Comparison of ENCODE assay signal across 18 cellular contexts in the genomic region with DNA sequence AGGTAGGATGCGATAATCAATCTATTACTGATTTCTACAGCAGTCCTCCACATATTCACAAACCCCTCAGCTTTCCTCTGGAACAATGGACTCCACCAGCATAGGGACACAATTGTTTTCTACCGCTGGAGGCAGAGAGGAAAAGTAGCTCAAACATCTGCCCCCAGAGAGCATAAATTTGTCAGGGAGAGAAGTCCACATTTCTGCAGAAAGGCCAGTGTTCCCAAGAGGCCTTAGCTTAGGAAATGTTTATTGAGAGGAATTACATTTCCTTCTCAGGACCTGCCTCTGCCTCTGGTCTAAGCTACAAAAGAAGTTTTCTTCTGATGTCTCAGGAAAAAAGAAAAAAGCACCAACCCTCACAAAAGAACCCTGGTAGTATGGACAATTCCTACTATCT.
DNase-seq lines count a peak whose midpoint lies in the region; ATAC-seq and TF ChIP-seq lines count a peak whose summit lies in the region.
"Had no signal": no experiment of that assay in that cellular context is flagged by ENCODE, and none has a peak within 500 bp of the region (broad histone marks: within the 10 kb centered on the region; RNA-seq: fewer than 3 reads in every experiment).

No MANE protein-coding gene starts in this region.

- peak overlapping the region; percentile 38; the same call in 1 of the 2 replicates for H2BK120ac ChIP-seq in IMR-90 (ENCODE audit: low read depth, low read length)
- no peak overlapping the region for H2BK120ac ChIP-seq in mesendoderm (ENCODE audit: low read depth, low read length)

- no peaks in the 10 kb centered on the region for H3K36me3 Mint-ChIP-seq in activated CD8-positive, alpha-beta T cell treated with anti-CD3 and anti-CD28 coated beads for 36 hours (ENCODE audit: low read depth)
- H3K36me3 Mint-ChIP-seq in activated CD4-positive, alpha-beta memory T cell treated with anti-CD3 and anti-CD28 coated beads, Interleukin-2, amount 10 ng/mL, durations not matched to agents 7 days and 5 days (ENCODE audit: low read depth): no peaks in the 10 kb centered on the region
- no peaks in the 10 kb centered on the region for H3K36me3 Mint-ChIP-seq in endodermal cell (ENCODE audit: low read depth)

- no peaks in the 10 kb centered on the region for H4K20me1 ChIP-seq in IMR-90 (ENCODE audit: insufficient read depth, low read length)

- H4K91ac ChIP-seq in IMR-90 (ENCODE audit: insufficient read depth, low read depth, low read length): no peak overlapping the region

- H3K4me3 ChIP-seq in IMR-90 (ENCODE audit: insufficient read depth, low read depth, low read length) (no peak overlapping the region), mesendoderm (ENCODE audit: low read length) (no peak overlapping the region), stomach smooth muscle (ENCODE audit: low read length in 2 of 2) (no peak overlapping the region), esophagus squamous epithelium (no peak overlapping the region), endodermal cell (ENCODE audit: low read length) (no peak overlapping the region)
- H3K4me3 ChIP-seq: HAP-1, K562 had no signal

- DNase-seq in IMR-90 (no peak), dermis blood vessel endothelial cell (peak; percentile 40), mesendoderm (no peak), esophagus squamous epithelium (lab: John Stamatoyannopoulos, UW) (no peak), endodermal cell (no peak)
- no peak for DNase-seq in activated CD8-positive, alpha-beta T cell treated with anti-CD3 and anti-CD28 coated beads for 36 hours
- no peak for DNase-seq in activated CD4-positive, alpha-beta memory T cell treated with anti-CD3 and anti-CD28 coated beads, Interleukin-2, amount 10 ng/mL, durations not matched to agents 7 days and 5 days
- DNase-seq: activated CD4-positive, alpha-beta T cell treated with anti-CD3 and anti-CD28 coated beads for 48 hours; activated naive CD4-positive, alpha-beta T cell; COR-L47; erythroblast; islet precursor cell; NCI-H187 treated with DMSO at 0.1 percent for 48 hours; retina; stimulated activated naive CD4-positive, alpha-beta T cell treated with Interleukin-2 at 50 U/mL for 16 hours had no signal

- no peak overlapping the region for H3K27ac ChIP-seq in IMR-90 (ENCODE audit: insufficient read depth, low read length)
- H3K27ac ChIP-seq in mesendoderm (ENCODE audit: low read depth, low read length): no peak overlapping the region
- H3K27ac ChIP-seq in stomach smooth muscle (ENCODE audit: low read length): peak overlapping the region; percentile 6
- peak overlapping the region in 1 of 4 donors; percentile 37 for H3K27ac ChIP-seq in esophagus squamous epithelium
- no peak overlapping the region for H3K27ac ChIP-seq in endodermal cell (ENCODE audit: low read depth, low read length)

- H3K9me3 Mint-ChIP-seq in activated CD8-positive, alpha-beta T cell treated with anti-CD3 and anti-CD28 coated beads for 36 hours: no peaks in the 10 kb centered on the region
- no peaks in the 10 kb centered on the region for H3K9me3 Mint-ChIP-seq in activated CD4-positive, alpha-beta memory T cell treated with anti-CD3 and anti-CD28 coated beads, Interleukin-2, amount 10 ng/mL, durations not matched to agents 7 days and 5 days
- H3K9me3 Mint-ChIP-seq in endodermal cell: no peaks in the 10 kb centered on the region

- no peak overlapping the region for H3K4me3 Mint-ChIP-seq in activated CD8-positive, alpha-beta T cell treated with anti-CD3 and anti-CD28 coated beads for 36 hours
- no peak overlapping the region for H3K4me3 Mint-ChIP-seq in activated CD4-positive, alpha-beta memory T cell treated with anti-CD3 and anti-CD28 coated beads, Interleukin-2, amount 10 ng/mL, durations not matched to agents 7 days and 5 days
- no peak overlapping the region for H3K4me3 Mint-ChIP-seq in endodermal cell

- no peak overlapping the region for H2AK9ac ChIP-seq in IMR-90 (replicated peaks; ENCODE audit: low read depth, low read length, poor library complexity)

- H3K79me1 ChIP-seq in IMR-90 (ENCODE audit: low read depth in 1 of 2, low read length in 2 of 2): no peaks in the 10 kb centered on the region
- H3K79me1 ChIP-seq in mesendoderm (ENCODE audit: low read length): no peaks in the 10 kb centered on the region

- no peak overlapping the region for H3K14ac ChIP-seq in IMR-90 (replicated peaks; ENCODE audit: low read depth, low read length)

- H2AFZ ChIP-seq in IMR-90 (replicated peaks; ENCODE audit: low read length, poor library complexity): peak overlapping the region; percentile 12

- H2BK15ac ChIP-seq in IMR-90 (ENCODE audit: low read depth, low read length): 0 out of 3 replicates have a peak overlapping the region, but pooled peaks have one; percentile 32
- no peak overlapping the region for H2BK15ac ChIP-seq in mesendoderm (replicated peaks; ENCODE audit: low read depth)

- in situ Hi-C loops in IMR-90 (cut with MboI; ENCODE audit: low sequenced_read_pairs): loop anchor here (10.0 kb wide), 1 partner anchor 640 kb away; no protein-coding TSS in a partner anchor

- H3K56ac ChIP-seq in IMR-90 (ENCODE audit: extremely low read depth, insufficient read depth, low read length) (no peak overlapping the region), mesendoderm (ENCODE audit: low read length) (peak overlapping the region; percentile 46)

- dilution Hi-C loops in IMR-90 (cut with HindIII; ENCODE audit: low sequenced_read_pairs, unreplicated experiment): no loop called here

- H2BK20ac ChIP-seq in IMR-90 (ENCODE audit: low read depth, low read length): no peak overlapping the region

- TF ChIP-seq CTCF in IMR-90 (conservative IDR thresholded peaks at IDR 0.05; ENCODE audit: low read depth, low read length): no peak
- no peak for TF ChIP-seq CTCF in activated CD8-positive, alpha-beta T cell treated with anti-CD3 and anti-CD28 coated beads for 36 hours (IDR thresholded peaks at IDR 0.05)
- TF ChIP-seq CTCF in esophagus squamous epithelium (IDR thresholded peaks at IDR 0.05): no peak
- no peak for TF ChIP-seq CTCF in endodermal cell (conservative IDR thresholded peaks at IDR 0.05)

- no peaks in the 10 kb centered on the region; the same call in 1 of the 2 replicates for H3K9me1 ChIP-seq in IMR-90 (ENCODE audit: insufficient read depth, low read length)

- H3K9ac ChIP-seq in IMR-90 (ENCODE audit: low read depth, low read length) (no peak overlapping the region), mesendoderm (ENCODE audit: low read length) (no peak overlapping the region), stomach smooth muscle (ENCODE audit: low read length in 2 of 2) (no peak overlapping the region), endodermal cell (ENCODE audit: extremely low read depth, low read length, poor library complexity, severe bottlenecking) (no peak overlapping the region)

- no TSS peak for BruUV-seq in IMR-90 (replicated peaks; lab: Mats Ljungman, UMichigan)

- H4K8ac ChIP-seq in IMR-90 (ENCODE audit: low read depth in 2 of 2, low read length in 2 of 2): peak overlapping the region in 1 of 2 experiments; percentile 18; a peak in 1 of 4 replicates
- H4K8ac ChIP-seq in mesendoderm (ENCODE audit: low read depth, low read length): no peak overlapping the region

- TF ChIP-seq POLR2A in IMR-90 (IDR thresholded peaks at IDR 0.05; ENCODE audit: low read depth, low read length) (no peak), esophagus squamous epithelium (IDR thresholded peaks at IDR 0.05) (no peak)

- CTCF ChIA-PET in IMR-90 (lab: Yijun Ruan, JAX): interaction anchor here (0.6 to 1.8 kb wide), 9 partner anchors 12 to 741 kb away, joined by 3 to 7 read pairs (median 4); no protein-coding TSS in a partner anchor
- CTCF ChIA-PET in activated CD8-positive, alpha-beta T cell treated with anti-CD3 and anti-CD28 coated beads for 36 hours (lab: Charles Lee): interaction anchor here (1.0 to 5.7 kb wide), 9 partner anchors 10 to 635 kb away, joined by 3 to 39 read pairs (median 4); no protein-coding TSS in a partner anchor
- CTCF ChIA-PET in activated CD4-positive, alpha-beta memory T cell treated with anti-CD3 and anti-CD28 coated beads, Interleukin-2, amount 10 ng/mL, durations not matched to agents 7 days and 5 days (lab: Charles Lee): interaction anchor here (1.0 to 1.6 kb wide), 7 partner anchors 8 to 707 kb away, joined by 3 to 6 read pairs (median 4); no protein-coding TSS in a partner anchor

- H3K27ac Mint-ChIP-seq in activated CD8-positive, alpha-beta T cell treated with anti-CD3 and anti-CD28 coated beads for 36 hours: no peak overlapping the region
- no peak overlapping the region for H3K27ac Mint-ChIP-seq in activated CD4-positive, alpha-beta memory T cell treated with anti-CD3 and anti-CD28 coated beads, Interleukin-2, amount 10 ng/mL, durations not matched to agents 7 days and 5 days
- no peak overlapping the region for H3K27ac Mint-ChIP-seq in endodermal cell

- 0 out of 2 replicates have a peak overlapping the region, but pooled peaks have one; percentile 26 for H3K4ac ChIP-seq in IMR-90 (ENCODE audit: low read depth, low read length)
- H3K4ac ChIP-seq in mesendoderm (ENCODE audit: low read depth, low read length): no peak overlapping the region

- intact Hi-C loops in IMR-90 (cut with micrococcal nuclease): loop anchor here (2.0 to 10.0 kb wide), 2 partner anchors 150 to 742 kb away; no protein-coding TSS in a partner anchor
- intact Hi-C loops in activated CD8-positive, alpha-beta T cell treated with anti-CD3 and anti-CD28 coated beads for 36 hours (cut with micrococcal nuclease): loop anchor here (10.0 kb wide), 1 partner anchor 640 kb away; no protein-coding TSS in a partner anchor
- intact Hi-C loops in esophagus squamous epithelium (cut with DNase I): loop anchor here (10.0 kb wide), 1 partner anchor 630 kb away; no protein-coding TSS in a partner anchor

- H4K5ac ChIP-seq in IMR-90 (ENCODE audit: low read depth, low read length): peak overlapping the region; percentile 4; the same call in 1 of the 2 replicates
- no peak overlapping the region for H4K5ac ChIP-seq in mesendoderm (ENCODE audit: low read length)

- POLR2A ChIA-PET in IMR-90 (lab: Charles Lee; ENCODE audit: unreplicated experiment): interaction anchor here (1.2 to 1.4 kb wide), 2 partner anchors 218 to 221 kb away, joined by 4 read pairs; a partner anchor contains a TSS
- POLR2A ChIA-PET in activated CD8-positive, alpha-beta T cell treated with anti-CD3 and anti-CD28 coated beads for 36 hours (lab: Charles Lee): no interaction called here
- POLR2A ChIA-PET in activated CD4-positive, alpha-beta memory T cell treated with anti-CD3 and anti-CD28 coated beads, Interleukin-2, amount 10 ng/mL, durations not matched to agents 7 days and 5 days (lab: Charles Lee): no interaction called here

- H3K27me3 ChIP-seq in IMR-90 (ENCODE audit: control insufficient read depth, insufficient read depth, low read length): peaks cover 3% of the 10 kb centered on the region; the same call in 1 of the 2 replicates
- H3K27me3 ChIP-seq in mesendoderm (ENCODE audit: insufficient read depth, low read length, poor library complexity): no peaks in the 10 kb centered on the region
- H3K27me3 ChIP-seq in stomach smooth muscle (ENCODE audit: control insufficient read depth in 1 of 2, insufficient read depth in 2 of 2, low read length in 2 of 2): no peaks in the 10 kb centered on the region
- H3K27me3 ChIP-seq in esophagus squamous epithelium: peaks cover 0 to 14% (median 0%) of the 10 kb centered on the region in 4 donors
- no peaks in the 10 kb centered on the region for H3K27me3 ChIP-seq in endodermal cell (ENCODE audit: control insufficient read depth, insufficient read depth, low read length, poor library complexity, severe bottlenecking)

- no peak overlapping the region for H3K4me2 ChIP-seq in IMR-90 (ENCODE audit: low read depth, low read length)
- no peak overlapping the region for H3K4me2 ChIP-seq in mesendoderm (ENCODE audit: low read length)

- H3K4me1 ChIP-seq in IMR-90 (ENCODE audit: control insufficient read depth, insufficient read depth, low read length): peaks cover 9% of the 10 kb centered on the region; the same call in 1 of the 2 replicates
- peaks cover 4% of the 10 kb centered on the region for H3K4me1 ChIP-seq in mesendoderm (ENCODE audit: control insufficient read depth, low read depth, low read length)
- H3K4me1 ChIP-seq in stomach smooth muscle (ENCODE audit: control insufficient read depth, insufficient read depth, low read length): peaks cover 11% of the 10 kb centered on the region
- H3K4me1 ChIP-seq in esophagus squamous epithelium: peaks cover 4 to 60% (median 11%) of the 10 kb centered on the region in 3 donors
- peaks cover 15% of the 10 kb centered on the region for H3K4me1 ChIP-seq in endodermal cell (ENCODE audit: control insufficient read depth, insufficient read depth, low read length)
- H3K4me1 ChIP-seq: HAP-1 had no signal

- no peaks in the 10 kb centered on the region for H3K79me2 ChIP-seq in mesendoderm (ENCODE audit: control insufficient read depth, insufficient read depth, low read length)

- peak; percentile 27; the same call in 1 of the 2 replicates for ATAC-seq in IMR-90 (ENCODE audit: low read depth)
- ATAC-seq in activated CD8-positive, alpha-beta T cell treated with anti-CD3 and anti-CD28 coated beads for 36 hours: no peak
- ATAC-seq: K562 had no signal

- H3K36me3 ChIP-seq in IMR-90 (ENCODE audit: control insufficient read depth, insufficient read depth, low read length) (no peaks in the 10 kb centered on the region), mesendoderm (ENCODE audit: control insufficient read depth, insufficient read depth, low read length) (no peaks in the 10 kb centered on the region), stomach smooth muscle (ENCODE audit: control insufficient read depth in 2 of 2, insufficient read depth in 2 of 2, low read length in 2 of 2) (no peaks in the 10 kb centered on the region), esophagus squamous epithelium (no peaks in the 10 kb centered on the region), endodermal cell (ENCODE audit: control insufficient read depth, insufficient read depth, low read length) (no peaks in the 10 kb centered on the region)
- H3K36me3 ChIP-seq: HAP-1 had no signal

- H3K4me1 Mint-ChIP-seq in activated CD8-positive, alpha-beta T cell treated with anti-CD3 and anti-CD28 coated beads for 36 hours (ENCODE audit: low read depth): no peaks in the 10 kb centered on the region
- no peaks in the 10 kb centered on the region for H3K4me1 Mint-ChIP-seq in activated CD4-positive, alpha-beta memory T cell treated with anti-CD3 and anti-CD28 coated beads, Interleukin-2, amount 10 ng/mL, durations not matched to agents 7 days and 5 days
- peaks cover 19% of the 10 kb centered on the region for H3K4me1 Mint-ChIP-seq in endodermal cell

- H2AK5ac ChIP-seq in IMR-90 (ENCODE audit: low read depth, low read length): no peak overlapping the region
- no peak overlapping the region for H2AK5ac ChIP-seq in mesendoderm (ENCODE audit: low read length)

- H3K9me3 ChIP-seq in IMR-90 (ENCODE audit: control insufficient read depth, insufficient read depth, low read length) (no peaks in the 10 kb centered on the region), stomach smooth muscle (ENCODE audit: control insufficient read depth in 2 of 2, low read length in 2 of 2) (no peaks in the 10 kb centered on the region), esophagus squamous epithelium (no peaks in the 10 kb centered on the region), endodermal cell (ENCODE audit: control insufficient read depth, low read length) (no peaks in the 10 kb centered on the region)
- H3K9me3 ChIP-seq: HAP-1 had no signal

- no peak for TF ChIP-seq RAD21 in IMR-90 (IDR thresholded peaks at IDR 0.05; ENCODE audit: low read length)

- no CpG with 5 or more reads among the region's 2 CpGs for WGBS in IMR-90 (ENCODE audit: extremely low coverage in 2 of 2, insufficient read length in 1 of 2), 2 experiments
- no CpG with 5 or more reads among the region's 2 CpGs for WGBS in mesendoderm (ENCODE audit: extremely low coverage, insufficient coverage, low lambda C conversion rate)
- WGBS in esophagus squamous epithelium, 2 donors: 70 to 90% methylated on average over 2 of the region's 2 CpGs
- WGBS in endodermal cell (ENCODE audit: insufficient coverage in 1 of 2, insufficient read length in 1 of 2), 2 experiments: 73 to 88% methylated on average over 2 of the region's 2 CpGs

- H2BK5ac ChIP-seq in IMR-90 (ENCODE audit: low read depth, low read length, poor library complexity, severe bottlenecking) (no peak overlapping the region), mesendoderm (ENCODE audit: low read length) (peak overlapping the region; percentile 22)

- H3K18ac ChIP-seq in IMR-90 (ENCODE audit: low read depth, low read length) (peak overlapping the region; percentile 29; the same call in 1 of the 2 replicates), mesendoderm (ENCODE audit: low read length) (no peak overlapping the region)

- no peak overlapping the region for H3K23ac ChIP-seq in IMR-90 (ENCODE audit: low read depth, low read length)
- H3K23ac ChIP-seq in mesendoderm (ENCODE audit: low read length): peak overlapping the region; percentile 6

- peaks cover 25% of the 10 kb centered on the region for H3K27me3 Mint-ChIP-seq in activated CD8-positive, alpha-beta T cell treated with anti-CD3 and anti-CD28 coated beads for 36 hours
- peaks cover 43% of the 10 kb centered on the region for H3K27me3 Mint-ChIP-seq in activated CD4-positive, alpha-beta memory T cell treated with anti-CD3 and anti-CD28 coated beads, Interleukin-2, amount 10 ng/mL, durations not matched to agents 7 days and 5 days
- peaks cover 3% of the 10 kb centered on the region for H3K27me3 Mint-ChIP-seq in endodermal cell (ENCODE audit: insufficient read depth)
